In the genomic region with DNA sequence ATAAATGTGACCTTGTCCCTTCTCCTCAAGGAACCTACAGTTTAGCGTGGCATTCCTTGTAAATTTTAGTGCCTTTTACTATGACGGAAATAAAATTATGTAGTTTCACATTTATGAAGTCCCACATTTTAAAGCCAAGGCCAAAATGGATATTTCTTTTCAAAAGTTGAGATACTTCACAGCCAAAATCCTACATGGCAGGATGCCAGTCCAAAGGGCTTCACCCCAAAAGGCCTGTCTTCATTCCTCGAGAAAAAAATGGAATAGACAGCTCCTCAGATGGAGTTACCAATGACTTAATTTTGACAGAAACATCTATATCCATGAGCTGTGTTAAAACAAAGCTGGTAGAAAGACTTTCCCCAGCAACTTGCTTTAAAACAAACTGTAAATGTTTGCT, we compare ENCODE assay signal across 3 cellular contexts.
"Had no signal": no experiment of that assay in that cellular context is flagged by ENCODE, and none has a peak within 500 bp of the region (broad histone marks: within the 10 kb centered on the region; RNA-seq: fewer than 3 reads in every experiment).

No MANE protein-coding gene starts in this region.

- DNase-seq: GDM1, GF-D8 had no signal

- H3K4me3 ChIP-seq: GM12878 had no signal
